8 cellular contexts compared by ENCODE assay signal in the genomic region with DNA sequence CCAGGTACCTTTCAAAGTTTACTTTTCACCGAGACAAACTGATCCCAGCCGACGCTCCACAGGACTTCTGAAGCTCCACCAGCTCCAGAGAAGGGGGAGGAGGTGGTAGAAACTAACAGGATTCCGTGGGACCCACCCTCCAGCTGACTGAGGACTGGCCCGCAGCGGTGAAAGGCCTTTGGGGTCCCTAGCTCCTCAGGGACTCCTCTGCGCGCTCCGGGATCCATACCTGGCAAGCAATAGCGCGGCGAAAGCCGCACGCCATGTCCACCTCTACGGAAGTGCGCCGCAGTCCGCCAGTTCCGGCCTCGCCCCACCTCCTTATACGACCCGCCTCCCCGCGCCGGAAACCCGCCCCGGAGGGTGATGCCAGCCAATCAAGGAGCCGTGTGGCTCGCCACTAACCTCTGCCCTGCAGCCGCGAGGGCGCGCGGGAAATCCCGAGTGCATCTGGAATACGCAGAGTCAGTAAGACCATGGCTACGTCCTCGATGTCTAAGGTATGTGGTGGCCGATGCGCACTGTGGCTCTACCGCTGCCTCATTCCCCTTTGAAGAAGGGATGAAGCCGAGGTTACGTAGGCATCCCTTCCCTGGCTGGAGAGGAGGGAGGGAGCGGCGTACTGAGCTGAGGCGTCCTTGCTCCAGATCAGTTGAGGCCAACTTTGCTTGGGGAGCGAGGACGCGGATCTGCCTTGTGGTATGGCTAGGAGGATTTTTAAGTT.
DNase-seq lines count a peak whose midpoint lies in the region; ATAC-seq lines count a peak whose summit lies in the region.

A gene (plus strand): TSS at position 443 of the 724 bp plus-strand sequence. CDS start 34 bp downstream, at position 477.
A gene with protein sequence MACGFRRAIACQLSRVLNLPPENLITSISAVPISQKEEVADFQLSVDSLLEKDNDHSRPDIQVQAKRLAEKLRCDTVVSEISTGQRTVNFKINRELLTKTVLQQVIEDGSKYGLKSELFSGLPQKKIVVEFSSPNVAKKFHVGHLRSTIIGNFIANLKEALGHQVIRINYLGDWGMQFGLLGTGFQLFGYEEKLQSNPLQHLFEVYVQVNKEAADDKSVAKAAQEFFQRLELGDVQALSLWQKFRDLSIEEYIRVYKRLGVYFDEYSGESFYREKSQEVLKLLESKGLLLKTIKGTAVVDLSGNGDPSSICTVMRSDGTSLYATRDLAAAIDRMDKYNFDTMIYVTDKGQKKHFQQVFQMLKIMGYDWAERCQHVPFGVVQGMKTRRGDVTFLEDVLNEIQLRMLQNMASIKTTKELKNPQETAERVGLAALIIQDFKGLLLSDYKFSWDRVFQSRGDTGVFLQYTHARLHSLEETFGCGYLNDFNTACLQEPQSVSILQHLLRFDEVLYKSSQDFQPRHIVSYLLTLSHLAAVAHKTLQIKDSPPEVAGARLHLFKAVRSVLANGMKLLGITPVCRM (minus strand): TSS at position 295 of the 724 bp plus-strand sequence. CDS start 30 bp downstream, at position 265.

- DNase-seq in AG08396 (ENCODE audit: low spot score): peak; percentile 97
- peak; percentile 81 for DNase-seq in NCI-H345 treated with DMSO at 0.1 percent for 48 hours (lab: John Stamatoyannopoulos, UW; ENCODE audit: unreplicated experiment)
- DNase-seq in activated CD4-positive, CD25-positive, alpha-beta regulatory T cell (lab: John Stamatoyannopoulos, UW): peak; percentile 88 to 93 (median 90)
- DNase-seq in central memory CD4-positive, alpha-beta T cell: peak; percentile 91
- DNase-seq in inferior parietal cortex (ENCODE audit: extremely low spot score): peak; percentile 97
- DNase-seq in stimulated activated CD4-positive, alpha-beta T cell treated with anti-CD3 and anti-CD28 coated beads, Interleukin-12 subunit alpha, Interleukin-12 subunit beta, amount 100 ng/mL, for 4 hours: peak; percentile 92

- peak; percentile 100 for ATAC-seq in GM19023 (IDR thresholded peaks at IDR 0.05; ENCODE audit: unreplicated experiment)
- ATAC-seq in HG03280 (IDR thresholded peaks at IDR 0.05; ENCODE audit: unreplicated experiment): peak; percentile 100

Comparison
In these comparisons a context has a peak if more than half of its experiments do, and no peak if none do; other contexts are left out.
1. Peak in every context shown above with its lines: DNase-seq and ATAC-seq.